In the genomic region with DNA sequence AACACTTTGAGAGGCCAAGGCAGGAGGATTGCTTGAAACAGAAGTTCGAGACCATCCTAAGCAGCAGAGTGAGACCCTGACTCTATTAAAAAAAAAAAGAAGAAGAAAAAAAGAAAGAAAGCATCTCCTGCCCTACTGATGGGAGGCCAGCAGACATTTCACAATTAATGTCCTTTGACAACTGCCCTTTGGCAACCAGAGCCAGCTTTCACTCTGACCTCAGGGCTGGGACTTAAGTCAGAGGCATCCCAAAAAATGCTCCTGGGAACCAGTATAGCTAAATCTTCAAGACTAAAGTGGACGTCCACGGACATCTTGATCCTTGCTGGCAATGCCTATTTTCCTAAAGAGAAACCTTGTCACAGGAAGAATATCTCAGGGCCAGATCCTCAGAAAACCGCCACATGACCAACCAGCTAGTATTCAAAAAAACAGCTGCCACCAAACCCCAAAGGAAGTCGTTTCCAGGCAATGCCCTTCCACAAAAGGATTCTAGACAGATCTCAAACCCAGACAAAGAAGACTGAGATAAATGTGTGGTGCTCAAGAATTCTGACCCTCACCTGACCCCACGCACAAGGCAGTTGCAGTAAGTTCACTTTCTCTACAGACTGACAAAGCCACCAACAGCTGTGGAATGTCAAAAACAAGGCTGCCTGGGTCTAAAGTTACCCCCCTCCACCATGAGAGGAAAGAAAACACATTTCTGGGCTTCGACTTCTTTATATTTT, we compare ENCODE assay signal across 25 cellular contexts. TPM values are rescaled to one million over a fixed set of nuclear protein-coding genes. Genes with fewer than 3 reads are reported as not detected.
DNase-seq lines count a peak whose midpoint lies in the region; ATAC-seq and TF ChIP-seq lines count a peak whose summit lies in the region.
"Had no signal": no experiment of that assay in that cellular context is flagged by ENCODE, and none has a peak within 500 bp of the region (broad histone marks: within the 10 kb centered on the region; RNA-seq: fewer than 3 reads in every experiment).

No MANE protein-coding gene starts in this region.

- H3K4me1 ChIP-seq in heart right ventricle = no peaks in the 10 kb centered on the region
- peaks cover 8% of the 10 kb centered on the region for H3K4me1 ChIP-seq in ectodermal cell (ENCODE audit: control insufficient read depth, insufficient read depth, low read length)
- H3K4me1 ChIP-seq: adrenal gland, gastrocnemius medialis had no signal

- peaks cover 4% of the 10 kb centered on the region for H3K27me3 Mint-ChIP-seq in nephron (ENCODE audit: low read depth)

- no peaks in the 10 kb centered on the region for H3K9me3 Mint-ChIP-seq in nephron

- H3K36me3 ChIP-seq in heart right ventricle (no peaks in the 10 kb centered on the region), ectodermal cell (ENCODE audit: control insufficient read depth, insufficient read depth, low read length) (no peaks in the 10 kb centered on the region)
- H3K36me3 ChIP-seq: adrenal gland, gastrocnemius medialis, neutrophil, vagina had no signal

- H3K9me3 ChIP-seq in heart right ventricle (no peaks in the 10 kb centered on the region), ectodermal cell (ENCODE audit: control insufficient read depth, low read length) (no peaks in the 10 kb centered on the region)
- H3K9me3 ChIP-seq: adrenal gland, gastrocnemius medialis, neutrophil, vagina had no signal

- DNase-seq in left ventricle myocardium superior = no peak
- no peak for DNase-seq in heart right ventricle
- no peak for DNase-seq in GOT3 (lab: John Stamatoyannopoulos, UW)
- DNase-seq in Kasumi-1 (lab: John Stamatoyannopoulos, UW) = no peak
- no peak for DNase-seq in activated T-cell treated with anti-CD3 and anti-CD28 coated beads for 4 hours
- DNase-seq: activated CD4-positive, alpha-beta T cell treated with anti-CD3 and anti-CD28 coated beads, Interleukin-2, amount 50 U/mL, for 4 hours; activated gamma-delta T cell treated with Interleukin-2 at 50 U/mL for 16 hours; adrenal gland; erythroblast; gastrocnemius medialis; midbrain; MV-4-11; NCI-H1694 treated with DMSO at 0.1 percent for 48 hours; NCI-H2227 treated with DMSO at 0.1 percent for 48 hours; NCI-H82; PC-3; T-helper 2 cell had no signal

- peaks cover 36% of the 10 kb centered on the region for H3K4me1 Mint-ChIP-seq in nephron

- ATAC-seq in left ventricle myocardium superior (peak; percentile 35), heart right ventricle (no peak), GM18519 (IDR thresholded peaks at IDR 0.05; ENCODE audit: low FRiP score, unreplicated experiment) (no peak)
- ATAC-seq: gastrocnemius medialis, PC-3 had no signal

- peak overlapping the region; percentile 72 to 93 (median 92) for H3K27ac Mint-ChIP-seq in nephron

- peak overlapping the region in 2 of 3 experiments; percentile 11 to 31 for H3K4me3 Mint-ChIP-seq in nephron

- no peak for TF ChIP-seq CTCF in heart right ventricle (IDR thresholded peaks at IDR 0.05)
- no peak for TF ChIP-seq CTCF in nephron (IDR thresholded peaks at IDR 0.05; ENCODE audit: unreplicated experiment in 3 of 3)

- peaks cover 0 to 10% (median 6%) of the 10 kb centered on the region in 7 donors for H3K27me3 ChIP-seq in heart right ventricle
- H3K27me3 ChIP-seq in ectodermal cell (ENCODE audit: control insufficient read depth, insufficient read depth, low read length, poor library complexity, severe bottlenecking) = no peaks in the 10 kb centered on the region
- H3K27me3 ChIP-seq: adrenal gland, gastrocnemius medialis, vagina had no signal

- H3K27ac ChIP-seq in heart right ventricle = no peak overlapping the region
- H3K27ac ChIP-seq in ectodermal cell (ENCODE audit: insufficient read depth, low read depth, low read length, poor library complexity, severe bottlenecking) = peak overlapping the region; percentile 28
- H3K27ac ChIP-seq: adrenal gland, C4-2B, gastrocnemius medialis, HL-60, neutrophil, vagina, VCaP had no signal

- H3K4me3 ChIP-seq in heart right ventricle (no peak overlapping the region), ectodermal cell (ENCODE audit: insufficient read depth, low read depth, low read length) (no peak overlapping the region)
- H3K4me3 ChIP-seq: adrenal gland, gastrocnemius medialis, vagina had no signal

- intact Hi-C loops in left ventricle myocardium superior (cut with micrococcal nuclease) = no loop called here
- intact Hi-C loops in heart right ventricle (cut with DNase I) = no loop called here

- no peaks in the 10 kb centered on the region for H3K36me3 Mint-ChIP-seq in nephron (ENCODE audit: low read depth)

- 49 to 54% methylated on average over 7 of the region's 7 CpGs for WGBS in heart right ventricle, 2 donors
- 67 to 73% methylated on average over 7 of the region's 7 CpGs for WGBS in ectodermal cell, 2 experiments

RNA-seq across cellular contexts. Expression of gene GFRA1, which starts 18.4 kb away (rescaled TPM):
- total RNA-seq in left ventricle myocardium superior = 6.7 TPM
- 1 to 10 TPM in 6 of 10 donors, under 1 TPM in 4; 0.38 to 9.3 (median 2.1) TPM for total RNA-seq in heart right ventricle
- 1 to 10 TPM; 1.3 to 1.6 TPM for polyA plus RNA-seq in heart right ventricle
- polyA plus RNA-seq in ectodermal cell (2013, experiment 1 of 4) = 4.5 TPM
- polyA plus RNA-seq in ectodermal cell (2013, experiment 2 of 4) = 5.5 TPM
- polyA plus RNA-seq in ectodermal cell (2013, experiment 3 of 4) = 3.5 TPM
- polyA plus RNA-seq in ectodermal cell (2013, experiment 4 of 4) = 5.4 TPM
- total RNA-seq: PC-3 had no signal
